Comparison of ENCODE assay signal across 1 cellular context in the genomic region with DNA sequence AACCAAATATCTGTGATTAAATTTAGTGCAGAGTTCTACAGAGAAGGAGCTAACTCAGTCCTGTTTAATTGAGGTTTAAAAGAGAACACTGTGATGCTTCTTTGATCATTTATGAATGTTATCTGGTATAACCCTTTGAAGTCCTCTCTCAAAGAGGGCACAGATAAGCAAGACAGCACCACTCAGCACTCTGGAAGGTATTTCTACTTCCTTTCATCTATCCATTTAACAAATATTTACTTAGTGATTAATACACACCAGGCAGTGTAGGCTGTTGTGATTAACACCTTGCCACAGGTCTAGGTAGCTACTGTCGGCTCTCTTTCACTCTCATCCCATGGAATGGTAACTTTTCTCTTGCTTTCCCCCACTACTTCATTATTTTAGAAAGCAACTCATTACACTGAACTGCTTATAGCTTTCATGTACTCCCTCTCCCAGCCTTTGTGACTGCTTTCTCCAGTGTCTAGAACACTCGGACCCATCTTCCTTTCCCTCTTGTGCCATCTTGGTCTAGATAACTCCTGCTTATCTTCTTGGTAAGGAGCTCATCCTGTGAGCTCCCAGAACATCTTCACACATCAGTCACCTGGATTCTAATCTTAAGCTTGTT.
TF ChIP-seq lines count a peak whose summit lies in the region.

No MANE protein-coding gene starts in this region.

TF ChIP-seq in HepG2, 621 proteins besides CTCF, POLR2A, EP300 and RAD21 (continued from another document and continues in another):
- TF ChIP-seq, protein P1, sequence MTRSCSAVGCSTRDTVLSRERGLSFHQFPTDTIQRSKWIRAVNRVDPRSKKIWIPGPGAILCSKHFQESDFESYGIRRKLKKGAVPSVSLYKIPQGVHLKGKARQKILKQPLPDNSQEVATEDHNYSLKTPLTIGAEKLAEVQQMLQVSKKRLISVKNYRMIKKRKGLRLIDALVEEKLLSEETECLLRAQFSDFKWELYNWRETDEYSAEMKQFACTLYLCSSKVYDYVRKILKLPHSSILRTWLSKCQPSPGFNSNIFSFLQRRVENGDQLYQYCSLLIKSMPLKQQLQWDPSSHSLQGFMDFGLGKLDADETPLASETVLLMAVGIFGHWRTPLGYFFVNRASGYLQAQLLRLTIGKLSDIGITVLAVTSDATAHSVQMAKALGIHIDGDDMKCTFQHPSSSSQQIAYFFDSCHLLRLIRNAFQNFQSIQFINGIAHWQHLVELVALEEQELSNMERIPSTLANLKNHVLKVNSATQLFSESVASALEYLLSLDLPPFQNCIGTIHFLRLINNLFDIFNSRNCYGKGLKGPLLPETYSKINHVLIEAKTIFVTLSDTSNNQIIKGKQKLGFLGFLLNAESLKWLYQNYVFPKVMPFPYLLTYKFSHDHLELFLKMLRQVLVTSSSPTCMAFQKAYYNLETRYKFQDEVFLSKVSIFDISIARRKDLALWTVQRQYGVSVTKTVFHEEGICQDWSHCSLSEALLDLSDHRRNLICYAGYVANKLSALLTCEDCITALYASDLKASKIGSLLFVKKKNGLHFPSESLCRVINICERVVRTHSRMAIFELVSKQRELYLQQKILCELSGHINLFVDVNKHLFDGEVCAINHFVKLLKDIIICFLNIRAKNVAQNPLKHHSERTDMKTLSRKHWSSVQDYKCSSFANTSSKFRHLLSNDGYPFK (CRISPR knock-in tag; IDR thresholded peaks at IDR 0.05; ENCODE audit: borderline replicate concordance), result no peak
- TF ChIP-seq, protein P2, sequence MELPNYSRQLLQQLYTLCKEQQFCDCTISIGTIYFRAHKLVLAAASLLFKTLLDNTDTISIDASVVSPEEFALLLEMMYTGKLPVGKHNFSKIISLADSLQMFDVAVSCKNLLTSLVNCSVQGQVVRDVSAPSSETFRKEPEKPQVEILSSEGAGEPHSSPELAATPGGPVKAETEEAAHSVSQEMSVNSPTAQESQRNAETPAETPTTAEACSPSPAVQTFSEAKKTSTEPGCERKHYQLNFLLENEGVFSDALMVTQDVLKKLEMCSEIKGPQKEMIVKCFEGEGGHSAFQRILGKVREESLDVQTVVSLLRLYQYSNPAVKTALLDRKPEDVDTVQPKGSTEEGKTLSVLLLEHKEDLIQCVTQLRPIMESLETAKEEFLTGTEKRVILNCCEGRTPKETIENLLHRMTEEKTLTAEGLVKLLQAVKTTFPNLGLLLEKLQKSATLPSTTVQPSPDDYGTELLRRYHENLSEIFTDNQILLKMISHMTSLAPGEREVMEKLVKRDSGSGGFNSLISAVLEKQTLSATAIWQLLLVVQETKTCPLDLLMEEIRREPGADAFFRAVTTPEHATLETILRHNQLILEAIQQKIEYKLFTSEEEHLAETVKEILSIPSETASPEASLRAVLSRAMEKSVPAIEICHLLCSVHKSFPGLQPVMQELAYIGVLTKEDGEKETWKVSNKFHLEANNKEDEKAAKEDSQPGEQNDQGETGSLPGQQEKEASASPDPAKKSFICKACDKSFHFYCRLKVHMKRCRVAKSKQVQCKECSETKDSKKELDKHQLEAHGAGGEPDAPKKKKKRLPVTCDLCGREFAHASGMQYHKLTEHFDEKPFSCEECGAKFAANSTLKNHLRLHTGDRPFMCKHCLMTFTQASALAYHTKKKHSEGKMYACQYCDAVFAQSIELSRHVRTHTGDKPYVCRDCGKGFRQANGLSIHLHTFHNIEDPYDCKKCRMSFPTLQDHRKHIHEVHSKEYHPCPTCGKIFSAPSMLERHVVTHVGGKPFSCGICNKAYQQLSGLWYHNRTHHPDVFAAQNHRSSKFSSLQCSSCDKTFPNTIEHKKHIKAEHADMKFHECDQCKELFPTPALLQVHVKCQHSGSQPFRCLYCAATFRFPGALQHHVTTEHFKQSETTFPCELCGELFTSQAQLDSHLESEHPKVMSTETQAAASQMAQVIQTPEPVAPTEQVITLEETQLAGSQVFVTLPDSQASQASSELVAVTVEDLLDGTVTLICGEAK (IDR thresholded peaks at IDR 0.05), result no peak
- TF ChIP-seq, protein P2 (CRISPR knock-in tag; IDR thresholded peaks at IDR 0.05), result no peak
- no peak for TF ChIP-seq PRPF4 (IDR thresholded peaks at IDR 0.05; ENCODE audit: low read depth, low read length, poor library complexity, severe bottlenecking)
- TF ChIP-seq XRCC5 (optimal IDR thresholded peaks at IDR 0.05; ENCODE audit: low read length), result no peak
- peak; percentile 66; the same call in 1 of the 2 replicates for TF ChIP-seq ATF1 (CRISPR knock-in tag; IDR thresholded peaks at IDR 0.05)
- no peak for TF ChIP-seq IRF9 (CRISPR knock-in tag; IDR thresholded peaks at IDR 0.05; ENCODE audit: borderline replicate concordance)
- no peak for TF ChIP-seq ZNF280D (CRISPR knock-in tag; IDR thresholded peaks at IDR 0.05)
- TF ChIP-seq ZUFSP (CRISPR knock-in tag; IDR thresholded peaks at IDR 0.05; ENCODE audit: borderline replicate concordance), result no peak
- no peak for TF ChIP-seq ZFP90 (CRISPR knock-in tag; IDR thresholded peaks at IDR 0.05; ENCODE audit: borderline replicate concordance)
- peak; percentile 95 for TF ChIP-seq HHEX (CRISPR knock-in tag; IDR thresholded peaks at IDR 0.05)
- TF ChIP-seq TMF1 (CRISPR knock-in tag; IDR thresholded peaks at IDR 0.05; ENCODE audit: low read depth), result no peak
- TF ChIP-seq ZNF530 (CRISPR knock-in tag; IDR thresholded peaks at IDR 0.05; ENCODE audit: low read depth), result no peak
- no peak for TF ChIP-seq ZNF18 (CRISPR knock-in tag; IDR thresholded peaks at IDR 0.05; ENCODE audit: insufficient replicate concordance)
- no peak for TF ChIP-seq ZNF17 (CRISPR knock-in tag; IDR thresholded peaks at IDR 0.05)
- TF ChIP-seq, protein P3, sequence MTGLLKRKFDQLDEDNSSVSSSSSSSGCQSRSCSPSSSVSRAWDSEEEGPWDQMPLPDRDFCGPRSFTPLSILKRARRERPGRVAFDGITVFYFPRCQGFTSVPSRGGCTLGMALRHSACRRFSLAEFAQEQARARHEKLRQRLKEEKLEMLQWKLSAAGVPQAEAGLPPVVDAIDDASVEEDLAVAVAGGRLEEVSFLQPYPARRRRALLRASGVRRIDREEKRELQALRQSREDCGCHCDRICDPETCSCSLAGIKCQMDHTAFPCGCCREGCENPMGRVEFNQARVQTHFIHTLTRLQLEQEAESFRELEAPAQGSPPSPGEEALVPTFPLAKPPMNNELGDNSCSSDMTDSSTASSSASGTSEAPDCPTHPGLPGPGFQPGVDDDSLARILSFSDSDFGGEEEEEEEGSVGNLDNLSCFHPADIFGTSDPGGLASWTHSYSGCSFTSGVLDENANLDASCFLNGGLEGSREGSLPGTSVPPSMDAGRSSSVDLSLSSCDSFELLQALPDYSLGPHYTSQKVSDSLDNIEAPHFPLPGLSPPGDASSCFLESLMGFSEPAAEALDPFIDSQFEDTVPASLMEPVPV (CRISPR knock-in tag; IDR thresholded peaks at IDR 0.05), result no peak
- TF ChIP-seq, protein P4, sequence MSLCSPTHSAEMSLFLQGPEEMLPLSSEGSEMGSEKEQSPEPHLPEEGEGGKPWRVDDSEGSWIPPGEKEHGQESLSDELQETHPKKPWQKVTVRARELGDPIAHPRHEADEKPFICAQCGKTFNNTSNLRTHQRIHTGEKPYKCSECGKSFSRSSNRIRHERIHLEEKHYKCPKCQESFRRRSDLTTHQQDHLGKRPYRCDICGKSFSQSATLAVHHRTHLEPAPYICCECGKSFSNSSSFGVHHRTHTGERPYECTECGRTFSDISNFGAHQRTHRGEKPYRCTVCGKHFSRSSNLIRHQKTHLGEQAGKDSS (CRISPR knock-in tag; IDR thresholded peaks at IDR 0.05; ENCODE audit: borderline replicate concordance, low read depth), result no peak
- TF ChIP-seq, protein P5, sequence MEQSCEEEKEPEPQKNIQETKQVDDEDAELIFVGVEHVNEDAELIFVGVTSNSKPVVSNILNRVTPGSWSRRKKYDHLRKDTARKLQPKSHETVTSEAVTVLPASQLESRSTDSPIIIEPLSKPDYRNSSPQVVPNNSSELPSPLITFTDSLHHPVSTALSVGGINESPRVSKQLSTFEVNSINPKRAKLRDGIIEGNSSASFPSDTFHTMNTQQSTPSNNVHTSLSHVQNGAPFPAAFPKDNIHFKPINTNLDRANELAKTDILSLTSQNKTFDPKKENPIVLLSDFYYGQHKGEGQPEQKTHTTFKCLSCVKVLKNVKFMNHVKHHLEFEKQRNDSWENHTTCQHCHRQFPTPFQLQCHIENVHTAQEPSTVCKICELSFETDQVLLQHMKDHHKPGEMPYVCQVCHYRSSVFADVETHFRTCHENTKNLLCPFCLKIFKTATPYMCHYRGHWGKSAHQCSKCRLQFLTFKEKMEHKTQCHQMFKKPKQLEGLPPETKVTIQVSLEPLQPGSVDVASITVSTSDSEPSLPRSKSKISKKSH (CRISPR knock-in tag; IDR thresholded peaks at IDR 0.05; ENCODE audit: borderline replicate concordance), result no peak
- TF ChIP-seq RCOR2 (CRISPR knock-in tag; IDR thresholded peaks at IDR 0.05), result peak; percentile 93
- 0 out of 2 replicates have a peak, but pooled peaks have one; percentile 82 for TF ChIP-seq ZFP1 (CRISPR knock-in tag; IDR thresholded peaks at IDR 0.05)
- TF ChIP-seq ZNF709 (CRISPR knock-in tag; IDR thresholded peaks at IDR 0.05), result no peak
- peak; percentile 77; the same call in 1 of the 2 replicates for TF ChIP-seq ZKSCAN8 (CRISPR knock-in tag; IDR thresholded peaks at IDR 0.05; ENCODE audit: borderline replicate concordance)
- TF ChIP-seq ZNF746 (CRISPR knock-in tag; IDR thresholded peaks at IDR 0.05), result no peak; the same call in 1 of the 2 replicates
- no peak for TF ChIP-seq ZNF33B (CRISPR knock-in tag; IDR thresholded peaks at IDR 0.05)
